8 cellular contexts compared by ENCODE assay signal in the genomic region with DNA sequence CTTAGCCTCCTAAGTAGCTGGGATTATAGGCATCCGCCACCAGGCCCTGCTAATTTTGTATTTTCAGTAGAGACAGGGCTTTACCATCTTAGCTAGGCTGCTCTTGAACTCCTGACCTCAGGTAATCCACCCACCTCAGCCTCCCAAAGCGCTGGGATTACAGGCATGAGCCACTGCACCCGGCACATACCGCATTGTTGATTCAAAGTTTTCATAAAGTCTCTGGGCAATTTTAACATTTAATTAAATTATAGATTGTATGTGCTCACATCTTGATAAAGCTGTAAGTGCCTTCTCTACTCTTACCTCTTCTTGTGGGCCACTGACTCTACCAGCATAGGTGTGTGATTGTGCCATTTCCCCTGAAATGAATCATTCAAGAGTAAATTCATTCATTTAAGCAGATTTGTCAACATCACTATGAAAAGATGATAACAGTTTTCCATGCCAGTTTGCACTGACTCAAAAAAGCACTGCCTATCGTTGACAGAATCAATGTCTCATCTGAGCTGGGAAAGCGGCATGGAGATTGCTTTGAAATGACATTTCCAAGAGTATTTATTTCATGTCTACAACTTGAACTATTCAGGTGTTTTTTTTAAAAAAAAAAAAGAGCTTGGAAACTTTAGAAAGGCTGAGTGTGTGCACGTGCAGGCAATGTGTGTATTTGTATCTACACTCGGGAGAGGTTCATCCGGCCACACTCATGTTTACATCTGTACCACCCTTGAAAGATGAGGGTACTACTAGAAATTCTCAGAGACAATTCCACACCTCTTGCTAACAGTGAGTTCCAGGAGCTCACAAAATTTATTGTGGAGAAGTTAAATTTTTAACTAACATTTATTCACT. TPM values are rescaled to one million over a fixed set of nuclear protein-coding genes. Genes with fewer than 3 reads are reported as not detected.
DNase-seq lines count a peak whose midpoint lies in the region; ATAC-seq and TF ChIP-seq lines count a peak whose summit lies in the region.

No MANE protein-coding gene starts in this region.

- no peak for ATAC-seq in GM19395 (IDR thresholded peaks at IDR 0.05; ENCODE audit: unreplicated experiment)
- ATAC-seq in GM21717 (IDR thresholded peaks at IDR 0.05; ENCODE audit: unreplicated experiment): no peak
- ATAC-seq in HG03520 (IDR thresholded peaks at IDR 0.05; ENCODE audit: unreplicated experiment): no peak

- TF ChIP-seq CTCF in DOHH2 (IDR thresholded peaks at IDR 0.05; ENCODE audit: low read depth, low read length, poor library complexity, severe bottlenecking) (no peak), OCI-LY7 (conservative IDR thresholded peaks at IDR 0.05; ENCODE audit: low read length) (no peak), neural cell (IDR thresholded peaks at IDR 0.05; ENCODE audit: poor library complexity, severe bottlenecking) (no peak)

- H3K9ac ChIP-seq in neural cell (ENCODE audit: low read length): no peak overlapping the region

- no peaks in the 10 kb centered on the region for H4K20me1 ChIP-seq in DOHH2 (ENCODE audit: control insufficient read depth, insufficient read depth, low read depth, low read length)
- H4K20me1 ChIP-seq in OCI-LY7 (ENCODE audit: insufficient read depth, low read length): no peaks in the 10 kb centered on the region
- H4K20me1 ChIP-seq in neural cell (ENCODE audit: insufficient read depth): no peaks in the 10 kb centered on the region

- POLR2A ChIA-PET in OCI-LY7 (lab: Charles Lee): interaction anchor here (0.6 to 4.3 kb wide), 10 partner anchors 10 to 160 kb away, joined by 3 to 21 read pairs (median 4); no protein-coding TSS in a partner anchor

- TF ChIP-seq EP300 in neural cell (conservative IDR thresholded peaks at IDR 0.05; ENCODE audit: poor library complexity, severe bottlenecking): peak; percentile 46

- intact Hi-C loops in OCI-LY7 (cut with micrococcal nuclease; ENCODE audit: unreplicated experiment): no loop called here

- BruUV-seq in OCI-LY7 (replicated peaks; lab: Mats Ljungman, UMichigan): no TSS peak

- H3K9me3 ChIP-seq in DOHH2 (ENCODE audit: control insufficient read depth, insufficient read depth, low read length) (no peaks in the 10 kb centered on the region), OCI-LY7 (ENCODE audit: low read length) (no peaks in the 10 kb centered on the region), neural cell (ENCODE audit: low read length) (no peaks in the 10 kb centered on the region)

- no peaks in the 10 kb centered on the region for H3K9me2 ChIP-seq in DOHH2 (replicated peaks; ENCODE audit: control insufficient read depth, low read length)
- no peaks in the 10 kb centered on the region for H3K9me2 ChIP-seq in OCI-LY7 (ENCODE audit: insufficient read depth, low read length)
- no peaks in the 10 kb centered on the region for H3K9me2 ChIP-seq in neural cell (ENCODE audit: insufficient read depth, low read length)

- no peaks in the 10 kb centered on the region for H3K27me3 ChIP-seq in DOHH2 (ENCODE audit: control insufficient read depth, low read length)
- no peaks in the 10 kb centered on the region for H3K27me3 ChIP-seq in neural cell (ENCODE audit: insufficient read depth, low read depth, low read length)

- peak overlapping the region; percentile 12 for H3K4me3 ChIP-seq in DOHH2 (ENCODE audit: low read length)
- no peak overlapping the region for H3K4me3 ChIP-seq in OCI-LY7 (ENCODE audit: low read depth, low read length, poor library complexity, severe bottlenecking)
- no peak overlapping the region for H3K4me3 ChIP-seq in neural cell (ENCODE audit: low read length)

- H3K27ac ChIP-seq in DOHH2 (ENCODE audit: low read depth, low read length) (no peak overlapping the region), OCI-LY7 (ENCODE audit: low read depth, low read length, poor library complexity, severe bottlenecking) (no peak overlapping the region), neural cell (ENCODE audit: low read length) (no peak overlapping the region)

- no peaks in the 10 kb centered on the region for H3K36me3 ChIP-seq in DOHH2 (ENCODE audit: control insufficient read depth, low read length)
- H3K36me3 ChIP-seq in OCI-LY7 (ENCODE audit: insufficient read depth, low read length): no peaks in the 10 kb centered on the region
- H3K36me3 ChIP-seq in neural cell (ENCODE audit: insufficient read depth, low read length): no peaks in the 10 kb centered on the region

- H3K79me2 ChIP-seq in DOHH2 (ENCODE audit: control insufficient read depth, low read length) (no peaks in the 10 kb centered on the region), OCI-LY7 (ENCODE audit: insufficient read depth, low read depth, low read length) (no peaks in the 10 kb centered on the region), neural cell (replicated peaks; ENCODE audit: insufficient read depth, low read length) (no peaks in the 10 kb centered on the region)

- no peak for TF ChIP-seq RAD21 in neural cell (conservative IDR thresholded peaks at IDR 0.05)

- H3F3A ChIP-seq in DOHH2 (ENCODE audit: control insufficient read depth, insufficient read depth): peaks cover 21% of the 10 kb centered on the region
- no peaks in the 10 kb centered on the region for H3F3A ChIP-seq in neural cell (ENCODE audit: insufficient read depth, low read length, poor library complexity, severe bottlenecking)

- peak overlapping the region; percentile 97 for H2AFZ ChIP-seq in OCI-LY7 (ENCODE audit: low read length)
- no peak overlapping the region for H2AFZ ChIP-seq in neural cell (ENCODE audit: low read depth, low read length)

- H3K4me1 ChIP-seq in DOHH2 (ENCODE audit: control insufficient read depth, low read length) (peaks cover 59% of the 10 kb centered on the region), OCI-LY7 (ENCODE audit: insufficient read depth, low read length, poor library complexity, severe bottlenecking) (peaks cover 44% of the 10 kb centered on the region)

- DNase-seq in OCI-LY7 (ENCODE audit: low spot score): no peak
- DNase-seq in activated T-helper 9 cell treated with anti-CD3 and anti-CD28 coated beads, Interleukin-2, amount 50 U/mL, for 16 hours (ENCODE audit: low read depth): peak; percentile 11
- DNase-seq in ecto neural progenitor cell (ENCODE audit: low spot score): no peak

- H3K4me2 ChIP-seq in DOHH2 (ENCODE audit: low read length) (peak overlapping the region; percentile 31), OCI-LY7 (ENCODE audit: low read length) (peak overlapping the region; percentile 45; the same call in 1 of the 2 replicates), neural cell (ENCODE audit: low read length) (no peak overlapping the region)

- CTCF ChIA-PET in OCI-LY7 (lab: Charles Lee; ENCODE audit: unreplicated experiment): interaction anchor here (0.9 kb wide), 1 partner anchor 20 kb away, joined by 3 read pairs; no protein-coding TSS in a partner anchor

TF ChIP-seq in neural cell, 6 proteins besides CTCF, POLR2A, EP300 and RAD21:
- TF ChIP-seq REST (IDR thresholded peaks at IDR 0.05; ENCODE audit: borderline replicate concordance) (no peak), POLR2AphosphoS5 (IDR thresholded peaks at IDR 0.05) (no peak), TAF1 (IDR thresholded peaks at IDR 0.05; ENCODE audit: low read depth) (no peak), SMC3 (conservative IDR thresholded peaks at IDR 0.05; ENCODE audit: poor library complexity) (no peak), EZH2 (IDR thresholded peaks at IDR 0.05; ENCODE audit: borderline replicate concordance, insufficient read depth, low read length, poor library complexity, severe bottlenecking) (no peak), MXI1 (conservative IDR thresholded peaks at IDR 0.05; ENCODE audit: poor library complexity, severe bottlenecking) (no peak)

RNA-seq across cellular contexts. Expression of gene BCL2A1, which starts 3.4 kb away (rescaled TPM):
- total RNA-seq in OCI-LY7 (2014; rRNA removed; shearing (Covaris generic)): 0.85 and 2.2 TPM in 2 replicates
- 2.3 and 4.5 TPM in 2 replicates for total RNA-seq in OCI-LY7 (2022)
- not detected in 2 replicates for polyA plus RNA-seq in neural cell
- polyA minus RNA-seq in neural cell: not detected in 2 replicates
